Comparison of ENCODE assay signal across 8 cellular contexts in genomic region chr13:112510002-112510780, GRCh38.
A peak's percentile ranks its signal among the peaks of the same experiment; 100 is the strongest.
DNase-seq lines count a peak whose midpoint lies in the region; ATAC-seq and TF ChIP-seq lines count a peak whose summit lies in the region.

No MANE protein-coding gene starts in this region.

- H3K27me3 ChIP-seq in body of pancreas (no peaks in the 10 kb centered on the region), kidney epithelial cell (ENCODE audit: control insufficient read depth, insufficient read depth, low read length) (no peaks in the 10 kb centered on the region), upper lobe of left lung (no peaks in the 10 kb centered on the region)

- TF ChIP-seq POLR2A in body of pancreas (IDR thresholded peaks at IDR 0.05) (no peak), upper lobe of left lung (IDR thresholded peaks at IDR 0.05) (no peak)

- no peak for TF ChIP-seq EP300 in upper lobe of left lung (IDR thresholded peaks at IDR 0.05)

- H3K27ac ChIP-seq in body of pancreas: no peak overlapping the region
- peak overlapping the region in 2 of 4 donors; percentile 22 to 66 for H3K27ac ChIP-seq in upper lobe of left lung

- no peak overlapping the region for H3K4me3 ChIP-seq in body of pancreas
- H3K4me3 ChIP-seq in kidney epithelial cell (ENCODE audit: low read depth, low read length): no peak overlapping the region
- no peak overlapping the region for H3K4me3 ChIP-seq in upper lobe of left lung

- ATAC-seq in GM18861 (IDR thresholded peaks at IDR 0.05; ENCODE audit: unreplicated experiment): peak; percentile 52
- peak; percentile 72 for ATAC-seq in body of pancreas
- peak; percentile 72 to 85 for ATAC-seq in upper lobe of left lung (ENCODE audit: low FRiP score in 2 of 2)
- ATAC-seq in GM19023 (IDR thresholded peaks at IDR 0.05; ENCODE audit: unreplicated experiment): no peak

- intact Hi-C loops in body of pancreas (cut with DNase I): no loop called here

- WGBS in body of pancreas, 2 donors: 47 to 61% methylated on average over 15 of the region's 15 CpGs
- 68 to 73% methylated on average over 12 to 15 of the region's 15 CpGs for WGBS in upper lobe of left lung, 2 donors

- peak in 6 of 7 experiments; percentile 21 to 57 (median 44) for TF ChIP-seq CTCF in body of pancreas (IDR thresholded peaks at IDR 0.05)
- TF ChIP-seq CTCF in kidney epithelial cell (IDR thresholded peaks at IDR 0.05; ENCODE audit: insufficient read depth, low read length, poor library complexity, severe bottlenecking): peak; percentile 65
- peak; percentile 19 to 54 (median 40) for TF ChIP-seq CTCF in upper lobe of left lung (IDR thresholded peaks at IDR 0.05)

- H3K4me1 ChIP-seq in body of pancreas (no peaks in the 10 kb centered on the region), upper lobe of left lung (no peaks in the 10 kb centered on the region)

- H3K9me3 ChIP-seq in body of pancreas: no peaks in the 10 kb centered on the region
- H3K9me3 ChIP-seq in upper lobe of left lung: no peaks in the 10 kb centered on the region

- H3K36me3 ChIP-seq in body of pancreas (replicated peaks in 1 of 2; ENCODE audit: insufficient read depth in 1 of 2, low read depth in 2 of 2) (peaks cover 0 to 12% of the 10 kb centered on the region in 2 donors), kidney epithelial cell (ENCODE audit: control insufficient read depth, insufficient read depth, low read length) (no peaks in the 10 kb centered on the region), upper lobe of left lung (peaks cover 0 to 64% (median 28%) of the 10 kb centered on the region in 4 donors)

- DNase-seq in AG08395 (ENCODE audit: low spot score): peak; percentile 80
- peak; percentile 70 for DNase-seq in NCI-H2227 treated with DMSO at 0.1 percent for 48 hours (lab: John Stamatoyannopoulos, UW)
- peak in 3 of 4 donors; percentile 41 to 46 (median 46) for DNase-seq in body of pancreas
- peak; percentile 39 for DNase-seq in kidney epithelial cell (ENCODE audit: low read depth)
- DNase-seq in upper lobe of left lung: peak in 1 of 2 donors; percentile 67
- no peak for DNase-seq in ureter (ENCODE audit: low spot score)
